Comparison of ENCODE assay signal across 16 cellular contexts in the genomic region with DNA sequence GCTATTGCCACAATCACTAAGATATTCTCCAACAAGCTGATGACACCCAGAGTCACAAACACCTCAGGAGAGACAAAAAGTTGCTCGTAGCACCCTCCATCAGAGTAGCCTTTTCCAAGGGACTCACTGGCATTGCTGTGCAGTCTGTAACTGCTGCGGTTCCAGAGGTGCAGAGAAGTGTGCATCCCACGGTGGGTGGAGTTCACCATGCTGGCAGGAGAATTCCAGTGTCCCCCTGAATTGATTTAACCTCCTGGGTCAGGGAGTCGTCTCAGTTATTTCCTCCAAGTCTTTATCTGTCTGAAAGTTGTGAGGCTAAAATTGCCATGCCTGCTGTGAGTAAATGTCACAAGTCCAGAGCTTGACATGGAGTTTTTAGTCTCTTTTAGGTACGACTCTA. TPM values are rescaled to one million over a fixed set of nuclear protein-coding genes. Genes with fewer than 3 reads are reported as not detected.
A peak's percentile ranks its signal among the peaks of the same experiment; 100 is the strongest.
DNase-seq lines count a peak whose midpoint lies in the region; TF ChIP-seq lines count a peak whose summit lies in the region.
"Had no signal": no experiment of that assay in that cellular context is flagged by ENCODE, and none has a peak within 500 bp of the region (broad histone marks: within the 10 kb centered on the region; RNA-seq: fewer than 3 reads in every experiment).

No MANE protein-coding gene starts in this region.

- WGBS in hepatocyte (ENCODE audit: low lambda C conversion rate, missing lambda C conversion rate), result 38% methylated on average over 5 of the region's 5 CpGs

- H3K4me1 ChIP-seq in hepatocyte (ENCODE audit: insufficient read depth), result no peaks in the 10 kb centered on the region

- no peaks in the 10 kb centered on the region for H3K36me3 ChIP-seq in hepatocyte (replicated peaks; ENCODE audit: insufficient read depth, low read depth)
- H3K36me3 ChIP-seq: HAP-1 had no signal

- no peak for TF ChIP-seq CTCF in hepatocyte (IDR thresholded peaks at IDR 0.05; ENCODE audit: poor library complexity)

- H3K27me3 ChIP-seq in hepatocyte, result no peaks in the 10 kb centered on the region

- peak overlapping the region; percentile 27 for H2AFZ ChIP-seq in hepatocyte

- H3K27ac ChIP-seq in hepatocyte, result no peak overlapping the region

- H3K9me2 ChIP-seq in hepatocyte (replicated peaks; ENCODE audit: insufficient read depth), result no peaks in the 10 kb centered on the region

- no peaks in the 10 kb centered on the region for H3K9me3 ChIP-seq in hepatocyte (ENCODE audit: low read depth)
- H3K9me3 ChIP-seq: HAP-1 had no signal

- peak overlapping the region; percentile 67 for H3K4me2 ChIP-seq in hepatocyte

- no peaks in the 10 kb centered on the region for H3K79me2 ChIP-seq in hepatocyte

- H3K4me3 ChIP-seq in hepatocyte (no peak overlapping the region), skeletal muscle cell (ENCODE audit: low read depth, low read length) (peak overlapping the region; percentile 19)
- H3K4me3 ChIP-seq: HAP-1 had no signal

- H4K20me1 ChIP-seq in hepatocyte (ENCODE audit: insufficient read depth, poor library complexity, severe bottlenecking), result no peaks in the 10 kb centered on the region

- DNase-seq in NCI-H146 (lab: John Stamatoyannopoulos, UW), result peak; percentile 22
- no peak for DNase-seq in NCI-H146 treated with DMSO at 0.1 percent for 48 hours (lab: John Stamatoyannopoulos, UW; ENCODE audit: unreplicated experiment)
- peak; percentile 24 for DNase-seq in SK-N-DZ (ENCODE audit: low spot score)
- DNase-seq in hepatocyte (ENCODE audit: low spot score), result no peak
- no peak for DNase-seq in skeletal muscle cell (ENCODE audit: low read depth)
- DNase-seq in NCI-H1105 (lab: John Stamatoyannopoulos, UW), result no peak
- DNase-seq in mucosa of gallbladder (ENCODE audit: low spot score), result no peak
- no peak for DNase-seq in stimulated activated naive CD4-positive, alpha-beta T cell treated with Interleukin-2 at 50 U/mL for 16 hours (lab: John Stamatoyannopoulos, UW)
- DNase-seq: 8988T; activated CD4-positive, alpha-beta T cell treated with anti-CD3 and anti-CD28 coated beads for 48 hours; activated naive CD4-positive, alpha-beta T cell treated with anti-CD3 and anti-CD28 coated beads, Interleukin-2, amount 50 U/mL, for 16 hours; stimulated activated CD4-positive, alpha-beta T cell treated with anti-CD3 and anti-CD28 coated beads, Interleukin-2, amount 100 ng/mL, for 48 hours; T1000 had no signal

RNA-seq across cellular contexts. Expression of a gene that starts 0.4 kb away (rescaled TPM):
- 1.1 and 2.6 TPM in 2 replicates for polyA plus RNA-seq in SK-N-DZ (2014; cell fraction: cytosol; rRNA removed)
- 0.92 and 1.0 TPM in 2 replicates for polyA plus RNA-seq in SK-N-DZ (2014; cell fraction: nucleus; rRNA removed)
- not detected in 2 replicates for total RNA-seq in hepatocyte
- not detected in 2 replicates for polyA plus RNA-seq in hepatocyte
- total RNA-seq in mucosa of gallbladder, result not detected
- total RNA-seq: myocyte had no signal
- polyA plus RNA-seq: IgD-negative memory B cell had no signal

Comparison
In these comparisons a context has a peak if more than half of its experiments do, and no peak if none do; other contexts are left out.
1. DNase-seq: peak in NCI-H146 (single experiment) and SK-N-DZ (single experiment); none in NCI-H146 treated with DMSO at 0.1 percent for 48 hours (single experiment), hepatocyte (single experiment), skeletal muscle cell (single experiment), NCI-H1105 (single experiment), mucosa of gallbladder (single experiment) and stimulated activated naive CD4-positive, alpha-beta T cell treated with Interleukin-2 at 50 U/mL for 16 hours (single experiment).